In the genomic region with DNA sequence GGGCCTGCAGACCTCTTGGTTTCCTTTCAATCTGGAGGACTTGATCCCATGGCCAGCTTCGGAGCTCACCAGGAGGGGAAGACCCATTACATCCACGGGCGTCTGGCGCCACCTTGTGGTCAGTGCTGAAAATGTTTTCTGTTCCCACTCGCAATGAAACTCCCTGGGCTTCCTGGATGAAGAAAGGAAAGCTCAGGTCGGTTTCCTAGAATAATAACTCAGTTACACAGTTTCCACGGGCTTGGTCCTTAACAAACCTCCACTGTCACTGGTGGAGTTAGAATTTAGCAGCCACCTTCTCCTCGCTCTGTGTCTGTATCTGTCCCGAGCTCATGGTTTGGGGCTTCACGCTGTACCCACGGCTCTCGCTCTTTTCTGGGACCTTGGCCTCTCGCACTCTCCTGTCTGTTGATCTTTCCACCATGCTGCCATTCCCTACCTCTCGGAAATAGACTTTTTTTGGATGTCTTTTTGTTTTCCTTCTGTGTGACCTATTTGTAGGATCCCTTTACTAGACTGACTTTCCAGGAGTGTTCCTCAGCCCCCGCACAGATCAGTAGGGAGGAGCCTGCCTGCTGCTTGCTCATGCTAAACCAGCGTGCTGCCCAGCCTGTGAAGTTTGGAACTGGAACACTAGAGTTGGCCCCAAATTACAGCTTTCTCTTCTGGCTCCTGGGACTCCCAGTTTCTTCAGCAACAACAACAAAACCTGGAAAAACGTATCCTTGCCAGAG, we compare ENCODE assay signal across 8 cellular contexts. TPM values are rescaled to one million over a fixed set of nuclear protein-coding genes. Genes with fewer than 3 reads are reported as not detected.
A peak's percentile ranks its signal among the peaks of the same experiment; 100 is the strongest.
DNase-seq lines count a peak whose midpoint lies in the region; ATAC-seq and TF ChIP-seq lines count a peak whose summit lies in the region.

No MANE protein-coding gene starts in this region.

- peaks cover 0 to 7% of the 10 kb centered on the region in 2 donors for H3K4me1 ChIP-seq in left lung

- TF ChIP-seq CTCF in AG10803 (conservative IDR thresholded peaks at IDR 0.05; ENCODE audit: low read length), result peak; percentile 82
- TF ChIP-seq CTCF in coronary artery (IDR thresholded peaks at IDR 0.05), result peak; percentile 81
- peak; percentile 87 to 89 for TF ChIP-seq CTCF in left lung (IDR thresholded peaks at IDR 0.05)

- no peak overlapping the region for H3K27ac Mint-ChIP-seq in activated CD4-positive, alpha-beta T cell treated with anti-CD3 and anti-CD28 coated beads, Interleukin-2, amount 10 ng/mL, durations not matched to agents 24 days and 14 days

- H3K36me3 ChIP-seq in left lung, result no peaks in the 10 kb centered on the region

- H3K27me3 ChIP-seq in left lung, result no peaks in the 10 kb centered on the region

- peaks cover 3% of the 10 kb centered on the region for H3K27me3 Mint-ChIP-seq in activated CD4-positive, alpha-beta T cell treated with anti-CD3 and anti-CD28 coated beads, Interleukin-2, amount 10 ng/mL, durations not matched to agents 24 days and 14 days

- H3K9me3 ChIP-seq in left lung, result no peaks in the 10 kb centered on the region

- intact Hi-C loops in activated CD4-positive, alpha-beta T cell treated with anti-CD3 and anti-CD28 coated beads, Interleukin-2, amount 10 ng/mL, durations not matched to agents 24 days and 14 days (cut with micrococcal nuclease), result loop anchor here (1.0 to 2.0 kb wide), 8 partner anchors 151 to 939 kb away; a partner anchor contains a TSS
- intact Hi-C loops in left lung (cut with DNase I), result loop anchor here in 1 of 2 donors (5.0 kb wide), 2 partner anchors 257 to 942 kb away; no protein-coding TSS in a partner anchor

- peaks cover 3% of the 10 kb centered on the region for H3K9me3 Mint-ChIP-seq in activated CD4-positive, alpha-beta T cell treated with anti-CD3 and anti-CD28 coated beads, Interleukin-2, amount 10 ng/mL, durations not matched to agents 24 days and 14 days

- DNase-seq in AG10803 (ENCODE audit: low read depth) (peak; percentile 86), GM19238 (ENCODE audit: insufficient read length, low spot score) (peak; percentile 64), NCI-H526 (lab: John Stamatoyannopoulos, UW) (peak; percentile 73 to 95), coronary artery (ENCODE audit: low spot score) (peak; percentile 92), left lung (peak; percentile 90 to 93)
- DNase-seq in activated CD4-positive, alpha-beta T cell treated with anti-CD3 and anti-CD28 coated beads, Interleukin-2, amount 10 ng/mL, durations not matched to agents 24 days and 14 days, result peak; percentile 95
- peak; percentile 76 for DNase-seq in stimulated activated CD4-positive, alpha-beta T cell treated with anti-CD3 and anti-CD28 coated beads, Interleukin-2, amount 100 ng/mL, for 4 hours (ENCODE audit: low read depth)

- H3K4me1 Mint-ChIP-seq in activated CD4-positive, alpha-beta T cell treated with anti-CD3 and anti-CD28 coated beads, Interleukin-2, amount 10 ng/mL, durations not matched to agents 24 days and 14 days, result peaks cover 10% of the 10 kb centered on the region

- no peaks in the 10 kb centered on the region for H3K36me3 Mint-ChIP-seq in activated CD4-positive, alpha-beta T cell treated with anti-CD3 and anti-CD28 coated beads, Interleukin-2, amount 10 ng/mL, durations not matched to agents 24 days and 14 days (ENCODE audit: low read depth)

- peak overlapping the region; percentile 72 to 79 for H3K27ac ChIP-seq in coronary artery
- H3K27ac ChIP-seq in left lung, result peak overlapping the region in 1 of 2 donors; percentile 1

- H3K4me3 ChIP-seq in AG10803 (ENCODE audit: low read length) (peak overlapping the region; percentile 66), coronary artery (peak overlapping the region; percentile 68), left lung (peak overlapping the region; percentile 23 to 37)

- peak overlapping the region; percentile 77 for H3K4me3 Mint-ChIP-seq in activated CD4-positive, alpha-beta T cell treated with anti-CD3 and anti-CD28 coated beads, Interleukin-2, amount 10 ng/mL, durations not matched to agents 24 days and 14 days

- ATAC-seq in HG03469 (IDR thresholded peaks at IDR 0.05; ENCODE audit: unreplicated experiment) (peak; percentile 62), left lung (peak; percentile 99)

RNA-seq across cellular contexts. Expression of a gene that starts 56.3 kb away (rescaled TPM):
- 1.5 and 1.8 TPM in 2 replicates for total RNA-seq in activated CD4-positive, alpha-beta T cell treated with anti-CD3 and anti-CD28 coated beads, Interleukin-2, amount 10 ng/mL, durations not matched to agents 24 days and 14 days
- total RNA-seq in left lung, result 1 to 10 TPM in 1 of 2 donors, under 1 TPM in 1; 0.61 to 1.9 TPM
